33 cellular contexts compared by ENCODE assay signal in genomic region chr13:90402102-90402501, GRCh38.
"Had no signal": no experiment of that assay in that cellular context is flagged by ENCODE, and none has a peak within 500 bp of the region (broad histone marks: within the 10 kb centered on the region; RNA-seq: fewer than 3 reads in every experiment).

No MANE protein-coding gene starts in this region.

- H3K27me3 ChIP-seq: adrenal gland, body of pancreas, brain microvascular endothelial cell, breast epithelium had no signal

- H3K27ac ChIP-seq: adrenal gland, body of pancreas, brain microvascular endothelial cell, breast epithelium, VCaP had no signal

- DNase-seq: activated B cell treated with CpG ODN at 0.5 μM for 24 hours; activated CD4-positive, alpha-beta memory T cell treated with anti-CD3 and anti-CD28 coated beads for 36 hours; activated CD4-positive, alpha-beta T cell treated with anti-CD3 and anti-CD28 coated beads for 4 hours; activated CD4-positive, alpha-beta T cell treated with anti-CD3 and anti-CD28 coated beads, Interleukin-2, amount 10 ng/mL, durations not matched to agents 24 days and 14 days; activated CD4-positive, alpha-beta T cell treated with anti-CD3 and anti-CD28 coated beads, Interleukin-2, amount 50 U/mL, for 1 hour; activated CD4-positive, alpha-beta T cell treated with anti-CD3 and anti-CD28 coated beads, Interleukin-2, amount 50 U/mL, for 4 hours; activated CD4-positive, CD25-positive, alpha-beta regulatory T cell treated with anti-CD3 and anti-CD28 coated beads, Interleukin-2, amount 50 U/mL, for 72 hours; activated CD8-positive, alpha-beta memory T cell treated with anti-CD3 and anti-CD28 coated beads, Interleukin-2, amount 50 U/mL, for 4 hours; activated CD8-positive, alpha-beta T cell treated with anti-CD3 and anti-CD28 coated beads for 36 hours; activated effector memory CD4-positive, alpha-beta T cell treated with anti-CD3 and anti-CD28 coated beads, Interleukin-2, amount 50 U/mL, for 16 hours; activated gamma-delta T cell treated with Interleukin-2 at 50 U/mL for 16 hours; activated naive CD4-positive, alpha-beta T cell; activated naive CD4-positive, alpha-beta T cell treated with anti-CD3 and anti-CD28 coated beads for 36 hours; activated naive CD4-positive, alpha-beta T cell treated with anti-CD3 and anti-CD28 coated beads, Interleukin-2, amount 50 U/mL, for 16 hours; activated naive CD8-positive, alpha-beta T cell treated with anti-CD3 and anti-CD28 coated beads for 36 hours; activated T-cell treated with anti-CD3 and anti-CD28 coated beads for 4 hours; activated T-cell treated with anti-CD3 and anti-CD28 coated beads, Interleukin-2, amount 50 U/mL, for 1 hour; activated T-cell treated with anti-CD3 and anti-CD28 coated beads, Interleukin-2, amount 50 U/mL, for 4 hours; activated T-cell treated with anti-CD3 and anti-CD28 coated beads, Interleukin-2, amount 50 U/mL, for 72 hours; adrenal gland; amniotic stem cell; aorta; body of pancreas; brain microvascular endothelial cell; central memory CD4-positive, alpha-beta T cell; T-helper 2 cell; T-helper 9 cell had no signal

- ATAC-seq: activated CD8-positive, alpha-beta T cell treated with anti-CD3 and anti-CD28 coated beads for 36 hours; activated naive CD4-positive, alpha-beta T cell treated with anti-CD3 and anti-CD28 coated beads, Interleukin-2, amount 50 U/mL, for 72 hours; activated T-cell treated with anti-CD3 and anti-CD28 coated beads, Interleukin-2, amount 50 U/mL, for 4 hours; activated T-cell treated with anti-CD3 and anti-CD28 coated beads, Interleukin-2, amount 50 U/mL, for 72 hours; activated T-helper 17 cell treated with anti-CD3 and anti-CD28 coated beads, Interleukin-2, amount 50 U/mL, for 72 hours; body of pancreas had no signal

- H3K36me3 ChIP-seq: adrenal gland, brain microvascular endothelial cell, breast epithelium had no signal

- FAIRE-seq: astrocyte, TTC549 had no signal

- H3K4me1 ChIP-seq: adrenal gland, body of pancreas, breast epithelium had no signal

- H3K9me3 ChIP-seq: body of pancreas had no signal

- H3K4me3 ChIP-seq: adrenal gland, body of pancreas, breast epithelium had no signal
